Comparison of ENCODE assay signal across 21 cellular contexts in the genomic region with DNA sequence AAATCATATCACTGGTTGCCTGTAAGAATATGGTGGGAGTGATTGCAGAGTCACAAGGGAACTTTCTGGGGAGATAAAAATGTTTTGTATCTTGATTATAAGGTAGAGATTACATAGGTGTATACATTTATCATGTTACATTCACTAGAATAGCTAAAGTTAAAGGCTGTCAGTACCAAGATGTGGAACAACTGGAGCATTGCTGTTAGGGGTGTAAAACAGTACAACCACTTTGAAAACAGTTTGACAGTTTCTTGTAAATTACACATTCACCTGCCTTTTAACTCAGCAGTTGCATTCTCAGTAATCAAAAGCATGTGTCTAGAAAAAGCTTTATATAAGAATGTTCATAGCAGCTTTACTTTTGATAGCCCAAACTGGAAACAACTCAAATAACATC.
"Had no signal": no experiment of that assay in that cellular context is flagged by ENCODE, and none has a peak within 500 bp of the region (broad histone marks: within the 10 kb centered on the region; RNA-seq: fewer than 3 reads in every experiment).

No MANE protein-coding gene starts in this region.

- ATAC-seq: activated T-helper 17 cell treated with anti-CD3 and anti-CD28 coated beads, Interleukin-2, amount 50 U/mL, for 72 hours; body of pancreas; left colon; lower lobe of right lung; stimulated activated memory B cell treated with anti-CD40 and anti-IgM and Interleukin-4, amounts not matched to agents 10 μg/mL and 1 μg/mL and 100 μg/mL, for 72 hours; upper lobe of right lung had no signal

- H3K27me3 Mint-ChIP-seq: activated naive CD4-positive, alpha-beta T cell treated with anti-CD3 and anti-CD28 coated beads, Interleukin-2, amount 50 U/mL, for 24 hours; activated T-helper 17 cell treated with anti-CD3 and anti-CD28 coated beads, Interleukin-2, amount 50 U/mL, for 72 hours; stimulated activated memory B cell treated with anti-CD40 and anti-IgM and Interleukin-4, amounts not matched to agents 10 μg/mL and 1 μg/mL and 100 μg/mL, for 72 hours had no signal

- H3K9me3 Mint-ChIP-seq: activated naive CD4-positive, alpha-beta T cell treated with anti-CD3 and anti-CD28 coated beads, Interleukin-2, amount 50 U/mL, for 24 hours; activated T-helper 17 cell treated with anti-CD3 and anti-CD28 coated beads, Interleukin-2, amount 50 U/mL, for 72 hours had no signal

- H3K4me1 Mint-ChIP-seq: endodermal cell had no signal

- H3K27ac Mint-ChIP-seq: activated T-helper 17 cell treated with anti-CD3 and anti-CD28 coated beads, Interleukin-2, amount 50 U/mL, for 72 hours; endodermal cell; stimulated activated memory B cell treated with anti-CD40 and anti-IgM and Interleukin-4, amounts not matched to agents 10 μg/mL and 1 μg/mL and 100 μg/mL, for 72 hours had no signal

- H3K4me3 Mint-ChIP-seq: activated naive CD4-positive, alpha-beta T cell treated with anti-CD3 and anti-CD28 coated beads, Interleukin-2, amount 50 U/mL, for 24 hours; activated T-helper 17 cell treated with anti-CD3 and anti-CD28 coated beads, Interleukin-2, amount 50 U/mL, for 72 hours; endodermal cell; stimulated activated memory B cell treated with anti-CD40 and anti-IgM and Interleukin-4, amounts not matched to agents 10 μg/mL and 1 μg/mL and 100 μg/mL, for 72 hours had no signal

- DNase-seq: activated CD4-positive, CD25-positive, alpha-beta regulatory T cell treated with anti-CD3 and anti-CD28 coated beads, Interleukin-2, amount 50 U/mL, for 72 hours; activated CD8-positive, alpha-beta memory T cell treated with anti-CD3 and anti-CD28 coated beads, Interleukin-2, amount 50 U/mL, for 4 hours; amygdala; body of pancreas; dorsolateral prefrontal cortex; endodermal cell; foreskin fibroblast; glutamatergic neuron; hippocampal formation; islet precursor cell; left colon; lower lobe of right lung; retina; SJCRH30; spleen; stimulated activated CD4-positive, alpha-beta T cell treated with anti-CD3 and anti-CD28 coated beads, Interleukin-4, amount 100 ng/mL, for 4 hours; T-helper 2 cell; upper lobe of right lung had no signal
